36 cellular contexts compared by ENCODE assay signal in genomic region chr1:40305871-40306270, GRCh38. TPM values are rescaled to one million over a fixed set of nuclear protein-coding genes. Genes with fewer than 3 reads are reported as not detected.
"Had no signal": no experiment of that assay in that cellular context is flagged by ENCODE, and none has a peak within 500 bp of the region (broad histone marks: within the 10 kb centered on the region; RNA-seq: fewer than 3 reads in every experiment).

No MANE protein-coding gene starts in this region.

- H3K27me3 ChIP-seq: cardiac muscle cell, right atrium auricular region, thyroid gland had no signal

- H3K9ac ChIP-seq: parathyroid adenoma had no signal

- H3K27me3 Mint-ChIP-seq: activated CD4-positive, alpha-beta memory T cell treated with anti-CD3 and anti-CD28 coated beads for 36 hours; activated naive CD8-positive, alpha-beta T cell; effector memory CD8-positive, alpha-beta T cell; stimulated activated memory B cell treated with anti-CD40 and anti-IgM and Interleukin-4, amounts not matched to agents 10 μg/mL and 1 μg/mL and 100 μg/mL, for 72 hours; stimulated activated naive CD8-positive, alpha-beta T cell treated with anti-CD3 and anti-CD28 coated beads, Interleukin-15, amount 100 ng/mL, for 72 hours had no signal

- H3K27ac Mint-ChIP-seq: activated CD4-positive, alpha-beta memory T cell treated with anti-CD3 and anti-CD28 coated beads for 36 hours; activated naive CD8-positive, alpha-beta T cell; activated T-cell treated with anti-CD3 and anti-CD28 coated beads, Interleukin-2, amount 50 U/mL, for 72 hours; effector memory CD8-positive, alpha-beta T cell; nephron; stimulated activated memory B cell treated with anti-CD40 and anti-IgM and Interleukin-4, amounts not matched to agents 10 μg/mL and 1 μg/mL and 100 μg/mL, for 72 hours; stimulated activated naive CD8-positive, alpha-beta T cell treated with anti-CD3 and anti-CD28 coated beads, Interleukin-15, amount 100 ng/mL, for 72 hours; T-helper 1 cell treated with Interleukin-12 subunit alpha and Interleukin-12 subunit beta and Interleukin-4 antibody, amounts not matched to agents 30 μg/mL and 1 μg/mL, for 36 hours had no signal

- H3K4me1 Mint-ChIP-seq: nephron; stimulated activated memory B cell treated with anti-CD40 and anti-IgM and Interleukin-4, amounts not matched to agents 10 μg/mL and 1 μg/mL and 100 μg/mL, for 72 hours; stimulated activated naive CD8-positive, alpha-beta T cell treated with anti-CD3 and anti-CD28 coated beads, Interleukin-15, amount 100 ng/mL, for 72 hours had no signal

- DNase-seq: activated naive CD4-positive, alpha-beta T cell treated with Interleukin-2 at 50 U/mL for 16 hours; anterior cingulate cortex; cerebellar nuclear complex; effector memory CD8-positive, alpha-beta T cell; gastrocnemius medialis; glutamatergic neuron; left ventricle myocardium inferior; mesendoderm; stimulated activated CD4-positive, alpha-beta T cell treated with anti-CD3 and anti-CD28 coated beads, Interleukin-1b, Interleukin-23, amount 100 ng/mL, for 48 hours; stimulated activated CD4-positive, alpha-beta T cell treated with anti-CD3 and anti-CD28 coated beads, Interleukin-4, amount 100 ng/mL, for 4 hours; stimulated activated CD8-positive, alpha-beta memory T cell treated with anti-CD3 and anti-CD28 coated beads, Interleukin-4, amount 100 ng/mL, for 48 hours; stimulated activated naive CD8-positive, alpha-beta T cell treated with anti-CD3 and anti-CD28 coated beads, Interleukin-15, amount 100 ng/mL, for 72 hours; substantia nigra; SW 1271; T-helper 9 cell; thyroid gland had no signal

- H3K4me2 ChIP-seq: smooth muscle cell had no signal

- FAIRE-seq: islet of Langerhans, TTC549 had no signal

- H3K27ac ChIP-seq: cardiac muscle cell, coronary artery, gastrocnemius medialis, left ventricle myocardium inferior, parathyroid adenoma, right atrium auricular region, thyroid gland, WERI-Rb-1 had no signal

- H3K9me3 ChIP-seq: gastrocnemius medialis, left ventricle myocardium inferior, right atrium auricular region, thyroid gland had no signal

- H3K4me3 ChIP-seq: cardiac muscle cell, coronary artery, gastrocnemius medialis, left ventricle myocardium inferior, lung, right atrium auricular region, smooth muscle cell, thyroid gland had no signal

- H3K4me3 Mint-ChIP-seq: activated CD4-positive, alpha-beta memory T cell treated with anti-CD3 and anti-CD28 coated beads for 36 hours; activated naive CD8-positive, alpha-beta T cell; activated T-cell treated with anti-CD3 and anti-CD28 coated beads, Interleukin-2, amount 50 U/mL, for 72 hours; effector memory CD8-positive, alpha-beta T cell; nephron; stimulated activated memory B cell treated with anti-CD40 and anti-IgM and Interleukin-4, amounts not matched to agents 10 μg/mL and 1 μg/mL and 100 μg/mL, for 72 hours; stimulated activated naive CD8-positive, alpha-beta T cell treated with anti-CD3 and anti-CD28 coated beads, Interleukin-15, amount 100 ng/mL, for 72 hours; T-helper 1 cell treated with Interleukin-12 subunit alpha and Interleukin-12 subunit beta and Interleukin-4 antibody, amounts not matched to agents 30 μg/mL and 1 μg/mL, for 36 hours had no signal

- ATAC-seq: activated CD4-positive, CD25-positive, alpha-beta regulatory T cell treated with anti-CD3 and anti-CD28 coated beads, Interleukin-2, amount 50 U/mL, for 24 hours; effector memory CD8-positive, alpha-beta T cell; gastrocnemius medialis; stimulated activated memory B cell treated with anti-CD40 and anti-IgM and Interleukin-4, amounts not matched to agents 10 μg/mL and 1 μg/mL and 100 μg/mL, for 72 hours; stimulated activated naive CD8-positive, alpha-beta T cell treated with anti-CD3 and anti-CD28 coated beads, Interleukin-15, amount 100 ng/mL, for 72 hours had no signal

- H3K4me1 ChIP-seq: gastrocnemius medialis, parathyroid adenoma, right atrium auricular region had no signal

- H3K79me2 ChIP-seq: parathyroid adenoma had no signal

- H3K9me3 Mint-ChIP-seq: activated CD4-positive, alpha-beta memory T cell treated with anti-CD3 and anti-CD28 coated beads for 36 hours; activated T-cell treated with anti-CD3 and anti-CD28 coated beads, Interleukin-2, amount 50 U/mL, for 72 hours; effector memory CD8-positive, alpha-beta T cell; nephron; stimulated activated memory B cell treated with anti-CD40 and anti-IgM and Interleukin-4, amounts not matched to agents 10 μg/mL and 1 μg/mL and 100 μg/mL, for 72 hours; stimulated activated naive CD8-positive, alpha-beta T cell treated with anti-CD3 and anti-CD28 coated beads, Interleukin-15, amount 100 ng/mL, for 72 hours; T-helper 1 cell treated with Interleukin-12 subunit alpha and Interleukin-12 subunit beta and Interleukin-4 antibody, amounts not matched to agents 30 μg/mL and 1 μg/mL, for 36 hours had no signal

- H3K36me3 ChIP-seq: cardiac muscle cell, gastrocnemius medialis, left ventricle myocardium inferior, right atrium auricular region, thyroid gland, WERI-Rb-1 had no signal

- H2AFZ ChIP-seq: parathyroid adenoma had no signal

- H3K36me3 Mint-ChIP-seq: activated CD4-positive, alpha-beta memory T cell treated with anti-CD3 and anti-CD28 coated beads for 36 hours; activated naive CD8-positive, alpha-beta T cell had no signal

RNA-seq across cellular contexts. Expression of gene TMCO2, which starts 58.1 kb away (rescaled TPM):
- total RNA-seq: activated CD4-positive, alpha-beta memory T cell treated with anti-CD3 and anti-CD28 coated beads for 36 hours; cardiac muscle cell; gastrocnemius medialis; left ventricle myocardium inferior; lung; mucosa of gallbladder; pulmonary artery endothelial cell; right atrium auricular region; smooth muscle cell; thyroid gland; urinary bladder had no signal
- polyA plus RNA-seq: adipose tissue, cardiac muscle cell, lung, smooth muscle cell, urinary bladder had no signal
